ENCODE assay signal across 8 cellular contexts in the genomic region with DNA sequence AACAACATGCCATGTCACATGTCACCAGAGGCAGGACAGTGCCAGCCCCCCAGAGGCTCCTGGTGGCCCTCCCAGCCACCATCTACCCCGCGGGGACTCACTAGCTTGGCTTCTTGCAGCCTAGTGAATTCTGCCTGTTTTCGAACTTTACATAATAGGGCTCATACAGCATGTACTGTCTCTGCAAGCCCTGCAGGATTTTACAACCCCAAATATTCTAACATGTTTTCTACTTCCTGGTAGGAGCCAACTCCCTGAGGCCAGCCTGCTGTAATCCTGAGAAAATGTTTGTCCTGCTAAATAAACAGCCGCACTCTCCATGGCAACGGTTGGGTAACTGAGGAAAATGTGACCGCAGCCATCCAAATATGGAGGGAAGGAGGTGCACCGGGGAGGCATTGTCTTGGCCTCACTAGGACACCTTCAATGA. TPM values are rescaled to one million over a fixed set of nuclear protein-coding genes. Genes with fewer than 3 reads are reported as not detected.
DNase-seq lines count a peak whose midpoint lies in the region; ATAC-seq and TF ChIP-seq lines count a peak whose summit lies in the region.

No MANE protein-coding gene starts in this region.

- TF ChIP-seq CTCF in mucosa of descending colon (IDR thresholded peaks at IDR 0.05): no peak

- H3K4me3 ChIP-seq in endocrine pancreas (ENCODE audit: control insufficient read depth, insufficient read depth, low read length) (peak overlapping the region; percentile 84), mucosa of descending colon (no peak overlapping the region)

- H3K9ac ChIP-seq in endocrine pancreas (ENCODE audit: control insufficient read depth, insufficient read depth, low read length): peak overlapping the region; percentile 98

- H3K4me1 ChIP-seq in endocrine pancreas (ENCODE audit: control insufficient read depth, insufficient read depth, low read length): peaks cover 5% of the 10 kb centered on the region
- peaks cover 73% of the 10 kb centered on the region for H3K4me1 ChIP-seq in mucosa of descending colon (ENCODE audit: low read depth)

- DNase-seq in Ammon's horn (ENCODE audit: low spot score) (peak; percentile 73), NCI-H2196 treated with DMSO at 0.1 percent for 48 hours (lab: John Stamatoyannopoulos, UW; ENCODE audit: unreplicated experiment) (peak; percentile 80), mucosa of descending colon (peak; percentile 70 to 91 (median 75)), NCI-H1436 treated with DMSO at 0.1 percent for 48 hours (lab: John Stamatoyannopoulos, UW) (no peak), AML-193 (lab: John Stamatoyannopoulos, UW) (no peak)

- H3K9me3 ChIP-seq in endocrine pancreas (ENCODE audit: control insufficient read depth, low read length) (no peaks in the 10 kb centered on the region), mucosa of descending colon (no peaks in the 10 kb centered on the region)

- intact Hi-C loops in mucosa of descending colon (cut with DNase I, micrococcal nuclease): no loop called here

- no peaks in the 10 kb centered on the region for H3K27me3 ChIP-seq in endocrine pancreas (ENCODE audit: control insufficient read depth, insufficient read depth, low read length)

- no peaks in the 10 kb centered on the region for H3K36me3 ChIP-seq in endocrine pancreas (ENCODE audit: control insufficient read depth, insufficient read depth, low read length)
- no peaks in the 10 kb centered on the region for H3K36me3 ChIP-seq in mucosa of descending colon (ENCODE audit: low read depth)

- ATAC-seq in mucosa of descending colon (peak; percentile 54), HG03025 (IDR thresholded peaks at IDR 0.05; ENCODE audit: low FRiP score, unreplicated experiment) (no peak), GM18502 (IDR thresholded peaks at IDR 0.05; ENCODE audit: poor library complexity, unreplicated experiment) (no peak)

RNA-seq across cellular contexts. Expression of a gene that starts 2.7 kb away (rescaled TPM):
- 10 to 100 TPM; 22.6 to 26.8 (median 22.6) TPM for total RNA-seq in mucosa of descending colon

RNA-seq across cellular contexts. Expression of a gene that starts 34.6 kb away (rescaled TPM):
- total RNA-seq in mucosa of descending colon: 10 to 100 TPM; 13.3 to 37.5 (median 16.3) TPM

RNA-seq across cellular contexts. Expression of a gene that starts 45.8 kb away (rescaled TPM):
- 10 to 100 TPM; 21.9 to 63.5 (median 25.7) TPM for total RNA-seq in mucosa of descending colon

Comparison
In these comparisons a context has a peak if more than half of its experiments do, and no peak if none do; other contexts are left out.
1. DNase-seq: peak in Ammon's horn (single experiment), NCI-H2196 treated with DMSO at 0.1 percent for 48 hours (single experiment) and mucosa of descending colon (3 of 3); none in NCI-H1436 treated with DMSO at 0.1 percent for 48 hours (single experiment) and AML-193 (0 of 2).